ENCODE assay signal across 27 cellular contexts in genomic region chr18:54764786-54765185, GRCh38.
"Had no signal": no experiment of that assay in that cellular context is flagged by ENCODE, and none has a peak within 500 bp of the region (broad histone marks: within the 10 kb centered on the region; RNA-seq: fewer than 3 reads in every experiment).

No MANE protein-coding gene starts in this region.

- H3K27ac ChIP-seq: cardiac muscle cell, esophagus squamous epithelium, gastroesophageal sphincter, sigmoid colon, testis, WERI-Rb-1 had no signal

- H3K9me3 Mint-ChIP-seq: activated naive CD8-positive, alpha-beta T cell treated with anti-CD3 and anti-CD28 coated beads, Interleukin-2, amount 50 U/mL, for 24 hours; activated T-helper 1 cell treated with anti-CD3 and anti-CD28 coated beads, Interleukin-12 subunit alpha, Interleukin-12 subunit beta, Interleukin-2, Interleukin-4 antibody, amounts not matched to agents 30 ng/mL and 10 ng/mL and 1 ng/mL, durations not matched to agents 14 hours and 24 hours and 36 hours; neural crest cell; stimulated activated memory B cell treated with anti-CD40 and anti-IgM and Interleukin-4, amounts not matched to agents 10 μg/mL and 1 μg/mL and 100 μg/mL, for 72 hours; T-helper 2 cell treated with Interferon-gamma antibody and Interleukin-4, amounts not matched to agents 5 μg/mL and 100 μg/mL, for 36 hours had no signal

- ATAC-seq: activated CD8-positive, alpha-beta T cell treated with anti-CD3 and anti-CD28 coated beads, Interleukin-2, amount 10 ng/mL, durations not matched to agents 7 days and 5 days; activated naive CD8-positive, alpha-beta T cell treated with anti-CD3 and anti-CD28 coated beads, Interleukin-2, amount 50 U/mL, for 24 hours; gastroesophageal sphincter; left colon; naive thymus-derived CD4-positive, alpha-beta T cell; stimulated activated memory B cell treated with anti-CD40 and anti-IgM and Interleukin-4, amounts not matched to agents 10 μg/mL and 1 μg/mL and 100 μg/mL, for 72 hours had no signal

- H3K27me3 ChIP-seq: cardiac muscle cell, esophagus squamous epithelium, gastroesophageal sphincter, sigmoid colon, testis had no signal

- DNase-seq: activated CD4-positive, alpha-beta T cell treated with anti-CD3 and anti-CD28 coated beads for 1 hour; activated CD4-positive, alpha-beta T cell treated with anti-CD3 and anti-CD28 coated beads, Interleukin-2, amount 50 U/mL, for 1 hour; activated CD8-positive, alpha-beta T cell treated with anti-CD3 and anti-CD28 coated beads, Interleukin-2, amount 10 ng/mL, durations not matched to agents 7 days and 5 days; activated gamma-delta T cell; activated naive CD4-positive, alpha-beta T cell treated with anti-CD3 and anti-CD28 coated beads, Interleukin-2, amount 50 U/mL, for 16 hours; activated naive CD8-positive, alpha-beta T cell treated with anti-CD3 and anti-CD28 coated beads, Interleukin-2, amount 50 U/mL, for 24 hours; cortex of kidney; endodermal cell; esophagus squamous epithelium; head of caudate nucleus; left colon; naive thymus-derived CD4-positive, alpha-beta T cell; occipital lobe; sigmoid colon; stimulated activated CD4-positive, alpha-beta T cell treated with anti-CD3 and anti-CD28 coated beads, Interleukin-15, amount 100 ng/mL, for 24 hours; testis; trophoblast cell; WERI-Rb-1 had no signal

- H3K4me2 ChIP-seq: smooth muscle cell had no signal

- H3K4me1 ChIP-seq: esophagus squamous epithelium, gastroesophageal sphincter, sigmoid colon, testis had no signal

- H3K4me3 Mint-ChIP-seq: activated CD8-positive, alpha-beta T cell treated with anti-CD3 and anti-CD28 coated beads, Interleukin-2, amount 10 ng/mL, durations not matched to agents 7 days and 5 days; activated naive CD8-positive, alpha-beta T cell treated with anti-CD3 and anti-CD28 coated beads, Interleukin-2, amount 50 U/mL, for 24 hours; activated T-helper 1 cell treated with anti-CD3 and anti-CD28 coated beads, Interleukin-12 subunit alpha, Interleukin-12 subunit beta, Interleukin-2, Interleukin-4 antibody, amounts not matched to agents 30 ng/mL and 10 ng/mL and 1 ng/mL, durations not matched to agents 14 hours and 24 hours and 36 hours; endodermal cell; naive thymus-derived CD4-positive, alpha-beta T cell; neural crest cell; stimulated activated memory B cell treated with anti-CD40 and anti-IgM and Interleukin-4, amounts not matched to agents 10 μg/mL and 1 μg/mL and 100 μg/mL, for 72 hours; T-helper 2 cell treated with Interferon-gamma antibody and Interleukin-4, amounts not matched to agents 5 μg/mL and 100 μg/mL, for 36 hours had no signal

- H3K9me3 ChIP-seq: esophagus squamous epithelium, gastroesophageal sphincter, sigmoid colon, testis had no signal

- H3K27ac Mint-ChIP-seq: activated CD8-positive, alpha-beta T cell treated with anti-CD3 and anti-CD28 coated beads, Interleukin-2, amount 10 ng/mL, durations not matched to agents 7 days and 5 days; activated T-helper 1 cell treated with anti-CD3 and anti-CD28 coated beads, Interleukin-12 subunit alpha, Interleukin-12 subunit beta, Interleukin-2, Interleukin-4 antibody, amounts not matched to agents 30 ng/mL and 10 ng/mL and 1 ng/mL, durations not matched to agents 14 hours and 24 hours and 36 hours; naive thymus-derived CD4-positive, alpha-beta T cell; stimulated activated memory B cell treated with anti-CD40 and anti-IgM and Interleukin-4, amounts not matched to agents 10 μg/mL and 1 μg/mL and 100 μg/mL, for 72 hours; T-helper 2 cell treated with Interferon-gamma antibody and Interleukin-4, amounts not matched to agents 5 μg/mL and 100 μg/mL, for 36 hours had no signal

- H3K4me3 ChIP-seq: cardiac muscle cell, esophagus squamous epithelium, gastroesophageal sphincter, lung, sigmoid colon, smooth muscle cell, testis had no signal

- H3K36me3 Mint-ChIP-seq: stimulated activated memory B cell treated with anti-CD40 and anti-IgM and Interleukin-4, amounts not matched to agents 10 μg/mL and 1 μg/mL and 100 μg/mL, for 72 hours had no signal

- FAIRE-seq: keratinocyte had no signal

- H3K36me3 ChIP-seq: cardiac muscle cell, esophagus squamous epithelium, gastroesophageal sphincter, sigmoid colon, WERI-Rb-1 had no signal

- H3K4me1 Mint-ChIP-seq: activated naive CD8-positive, alpha-beta T cell treated with anti-CD3 and anti-CD28 coated beads, Interleukin-2, amount 50 U/mL, for 24 hours; naive thymus-derived CD4-positive, alpha-beta T cell; neural crest cell; stimulated activated memory B cell treated with anti-CD40 and anti-IgM and Interleukin-4, amounts not matched to agents 10 μg/mL and 1 μg/mL and 100 μg/mL, for 72 hours had no signal
